ENCODE assay signal across 8 cellular contexts in genomic region chr6:169725270-169726048, GRCh38. TPM values are rescaled to one million over a fixed set of nuclear protein-coding genes. Genes with fewer than 3 reads are reported as not detected.
A peak's percentile ranks its signal among the peaks of the same experiment; 100 is the strongest.
DNase-seq lines count a peak whose midpoint lies in the region; ATAC-seq lines count a peak whose summit lies in the region.

No MANE protein-coding gene starts in this region.

- no peak overlapping the region for H2BK12ac ChIP-seq in neuronal stem cell (ENCODE audit: low read length)

- H3K4me1 ChIP-seq in neuronal stem cell (ENCODE audit: control insufficient read depth in 2 of 2, insufficient read depth in 1 of 2, low read depth in 1 of 2, low read length in 2 of 2): peaks cover 8 to 16% of the 10 kb centered on the region in 2 donors

- peak overlapping the region; percentile 96 for H2AFZ ChIP-seq in neuronal stem cell (ENCODE audit: low read length)

- peak overlapping the region; percentile 98 for H3K27ac ChIP-seq in neuronal stem cell (replicated peaks; ENCODE audit: low read length)

- H2BK120ac ChIP-seq in neuronal stem cell (ENCODE audit: low read depth, low read length): no peak overlapping the region

- peak overlapping the region; percentile 84 for H3K4me2 ChIP-seq in neuronal stem cell (ENCODE audit: insufficient read depth, low read length, poor library complexity, severe bottlenecking)

- H3K9ac ChIP-seq in neuronal stem cell (ENCODE audit: low read depth, low read length, poor library complexity): no peak overlapping the region

- H2BK15ac ChIP-seq in neuronal stem cell (ENCODE audit: low read length): no peak overlapping the region

- H3K14ac ChIP-seq in neuronal stem cell (ENCODE audit: low read length): no peak overlapping the region

- H3K9me3 ChIP-seq in neuronal stem cell (replicated peaks in 1 of 2; ENCODE audit: control insufficient read depth in 2 of 2, insufficient read depth in 1 of 2, low read depth in 1 of 2, low read length in 2 of 2): no peaks in the 10 kb centered on the region

- H3K27me3 ChIP-seq in neuronal stem cell (ENCODE audit: control insufficient read depth in 3 of 3, insufficient read depth in 3 of 3, low read depth in 1 of 3, low read length in 3 of 3): peaks cover 0 to 4% (median 0%) of the 10 kb centered on the region in 3 experiments

- peak overlapping the region; percentile 94 to 98 for H3K4me3 ChIP-seq in neuronal stem cell (ENCODE audit: low read length in 2 of 2)

- no peak overlapping the region for H4K91ac ChIP-seq in neuronal stem cell (ENCODE audit: low read depth, low read length, poor library complexity)

- H3K36me3 ChIP-seq in neuronal stem cell (replicated peaks in 1 of 2; ENCODE audit: control insufficient read depth in 2 of 2, insufficient read depth in 2 of 2, low read length in 2 of 2): peaks cover 0 to 19% of the 10 kb centered on the region in 2 donors

- WGBS in neuronal stem cell (ENCODE audit: extremely low coverage in 2 of 2, insufficient read length in 2 of 2, insufficient replicate concordance in 1 of 2), 2 donors: 100% methylated on average over 1 to 2 of the region's 21 CpGs

- H3K79me1 ChIP-seq in neuronal stem cell (ENCODE audit: low read depth, low read length): peaks cover 4% of the 10 kb centered on the region

- no peak overlapping the region for H3K4ac ChIP-seq in neuronal stem cell (ENCODE audit: low read length)

- H4K8ac ChIP-seq in neuronal stem cell (ENCODE audit: low read depth, low read length): no peak overlapping the region

- peak; percentile 19 for DNase-seq in COLO668 (lab: John Stamatoyannopoulos, UW; ENCODE audit: unreplicated experiment)
- peak; percentile 42 to 54 for DNase-seq in Kasumi-1 (lab: John Stamatoyannopoulos, UW)
- DNase-seq in activated T-cell treated with anti-CD3 and anti-CD28 coated beads, Interleukin-2, amount 50 U/mL, for 48 hours: peak; percentile 50 to 54
- DNase-seq in globus pallidus (ENCODE audit: low spot score): peak; percentile 47
- DNase-seq in neuronal stem cell (ENCODE audit: low spot score): peak; percentile 78

- H2AK5ac ChIP-seq in neuronal stem cell (ENCODE audit: low read depth, low read length): no peak overlapping the region

- ATAC-seq in GM19455 (IDR thresholded peaks at IDR 0.05; ENCODE audit: unreplicated experiment) (no peak), GM21717 (IDR thresholded peaks at IDR 0.05; ENCODE audit: unreplicated experiment) (no peak), HG02973 (IDR thresholded peaks at IDR 0.05; ENCODE audit: unreplicated experiment) (no peak)

- peak overlapping the region; percentile 99 for H2BK5ac ChIP-seq in neuronal stem cell (ENCODE audit: low read length)

- no peak overlapping the region for H3K18ac ChIP-seq in neuronal stem cell (ENCODE audit: low read length)

- H3K23ac ChIP-seq in neuronal stem cell (ENCODE audit: low read depth, low read length, poor library complexity): no peak overlapping the region

RNA-seq across cellular contexts. Expression of gene PHF10, which starts 1.2 kb away (rescaled TPM):
- polyA plus RNA-seq in neuronal stem cell (2013, experiment 1 of 2): 32.9 TPM
- polyA plus RNA-seq in neuronal stem cell (2013, experiment 2 of 2): 33.7 TPM

RNA-seq across cellular contexts. Expression of gene C6orf120, which starts 23.5 kb away (rescaled TPM):
- polyA plus RNA-seq in neuronal stem cell (2013, experiment 1 of 2): 23.9 TPM
- polyA plus RNA-seq in neuronal stem cell (2013, experiment 2 of 2): 23.5 TPM

RNA-seq across cellular contexts. Expression of gene WDR27, which starts 23.6 kb away (rescaled TPM):
- 44.5 TPM for polyA plus RNA-seq in neuronal stem cell (2013, experiment 1 of 2)
- 43.8 TPM for polyA plus RNA-seq in neuronal stem cell (2013, experiment 2 of 2)

RNA-seq across cellular contexts. Expression of gene DYNLT2, which starts 25.9 kb away (rescaled TPM):
- polyA plus RNA-seq in neuronal stem cell (2013, experiment 1 of 2): 2.6 TPM
- 2.7 TPM for polyA plus RNA-seq in neuronal stem cell (2013, experiment 2 of 2)

RNA-seq across cellular contexts. Expression of gene ERMARD, which starts 26.0 kb away (rescaled TPM):
- 10.1 TPM for polyA plus RNA-seq in neuronal stem cell (2013, experiment 1 of 2)
- 9.4 TPM for polyA plus RNA-seq in neuronal stem cell (2013, experiment 2 of 2)

Comparison
In these comparisons a context has a peak if more than half of its experiments do, and no peak if none do; other contexts are left out.
1. DNase-seq: peak in every context shown above with its lines; median percentile 78 in neuronal stem cell; 52 in activated T-cell treated with anti-CD3 and anti-CD28 coated beads, Interleukin-2, amount 50 U/mL, for 48 hours; 48 in Kasumi-1; 47 in globus pallidus; 19 in COLO668.